ENCODE assay signal across 9 cellular contexts in the genomic region with DNA sequence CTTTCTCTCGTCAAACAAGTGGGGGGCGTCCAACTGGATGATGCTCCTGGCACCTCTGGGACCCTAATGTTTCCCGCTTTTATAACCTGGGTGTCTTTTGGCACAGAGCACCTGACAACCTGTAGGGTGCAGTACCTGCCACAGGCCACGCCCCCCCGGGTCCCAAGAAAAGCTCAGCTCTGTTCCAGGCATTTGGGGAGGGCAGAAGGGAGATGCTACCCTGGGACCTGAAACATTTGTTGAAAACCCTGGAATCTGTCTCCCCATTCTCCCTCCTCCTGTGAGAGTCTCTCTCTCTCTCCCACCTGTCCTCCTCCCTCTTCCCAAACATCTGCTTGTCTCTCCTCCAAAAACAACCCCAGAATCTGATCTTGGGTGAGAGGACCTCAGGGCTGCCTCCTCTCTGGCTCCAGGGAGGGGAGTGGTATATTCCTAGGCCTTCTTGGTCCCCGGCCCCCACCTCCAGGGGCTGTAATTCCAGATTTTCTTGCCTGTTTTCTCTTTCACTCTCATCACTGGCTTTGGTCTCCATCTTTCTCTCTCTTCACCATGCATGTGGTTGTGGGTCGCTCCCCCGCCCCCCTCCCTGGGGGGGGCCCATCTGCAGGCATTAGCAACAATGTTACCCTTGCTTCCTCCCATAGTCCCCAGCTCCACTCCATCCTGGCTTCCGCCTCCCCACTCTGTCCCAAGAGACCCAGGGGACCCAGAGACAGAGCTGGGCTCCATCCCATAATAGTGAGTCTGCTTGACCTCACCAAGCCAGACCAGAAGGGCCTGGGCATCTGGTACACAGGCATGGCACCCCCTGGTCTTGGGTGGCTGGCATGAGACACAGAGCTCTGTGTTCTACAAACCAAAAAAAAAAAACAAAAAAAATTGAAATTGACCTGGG. TPM values are rescaled to one million over a fixed set of nuclear protein-coding genes. Genes with fewer than 3 reads are reported as not detected.
DNase-seq lines count a peak whose midpoint lies in the region; ATAC-seq and TF ChIP-seq lines count a peak whose summit lies in the region.
"Had no signal": no experiment of that assay in that cellular context is flagged by ENCODE, and none has a peak within 500 bp of the region (broad histone marks: within the 10 kb centered on the region; RNA-seq: fewer than 3 reads in every experiment).

No MANE protein-coding gene starts in this region.

- no peaks in the 10 kb centered on the region for H3K36me3 Mint-ChIP-seq in natural killer cell
- peaks cover 0 to 1% (median 0%) of the 10 kb centered on the region in 3 donors for H3K36me3 Mint-ChIP-seq in CD8-positive, alpha-beta memory T cell

- no peak for ATAC-seq in natural killer cell

- CTCF ChIA-PET in AG04449 (lab: Yijun Ruan, JAX) = interaction anchor here (0.7 to 20.5 kb wide), 13 partner anchors 8 to 298 kb away, joined by 3 to 689 read pairs (median 5); no protein-coding TSS in a partner anchor
- CTCF ChIA-PET in CD8-positive, alpha-beta memory T cell (lab: Charles Lee) = interaction anchor here (0.9 to 1.8 kb wide), 4 partner anchors 31 to 125 kb away, joined by 3 to 13 read pairs (median 4); no protein-coding TSS in a partner anchor

- peak overlapping the region; percentile 30 for H3K4me3 ChIP-seq in AG04449 (ENCODE audit: low read depth, low read length)
- H3K4me3 ChIP-seq in H7 (ENCODE audit: insufficient read depth, low read depth, low read length) = no peak overlapping the region
- peak overlapping the region; percentile 15 for H3K4me3 ChIP-seq in brain microvascular endothelial cell (ENCODE audit: low read depth, low read length)
- H3K4me3 ChIP-seq in CD8-positive, alpha-beta memory T cell (ENCODE audit: low read length) = no peak overlapping the region

- H3K27me3 ChIP-seq in H7 (ENCODE audit: control insufficient read depth, insufficient read depth, low read length) = no peaks in the 10 kb centered on the region
- no peaks in the 10 kb centered on the region for H3K27me3 ChIP-seq in brain microvascular endothelial cell (replicated peaks)
- H3K27me3 ChIP-seq in CD8-positive, alpha-beta memory T cell (ENCODE audit: insufficient read depth, low read length, poor library complexity, severe bottlenecking) = no peaks in the 10 kb centered on the region

- no peak for DNase-seq in AG04449 (ENCODE audit: low read depth, low spot score)
- DNase-seq in H7 = peak; percentile 86
- no peak for DNase-seq in brain microvascular endothelial cell
- DNase-seq in natural killer cell = no peak
- DNase-seq in CD8-positive, alpha-beta memory T cell = no peak
- no peak for DNase-seq in EL
- no peak for DNase-seq in iPS-NIHi7 (ENCODE audit: extremely low spot score)
- no peak for DNase-seq in Kasumi-1 (lab: John Stamatoyannopoulos, UW)
- DNase-seq: activated naive CD4-positive, alpha-beta T cell had no signal

- POLR2A ChIA-PET in AG04449 (lab: Yijun Ruan, JAX) = interaction anchor here (0.8 to 1.1 kb wide), 4 partner anchors 9 to 183 kb away, joined by 3 read pairs; partner anchors contain the start of gene WASF2
- POLR2A ChIA-PET in CD8-positive, alpha-beta memory T cell (lab: Charles Lee) = no interaction called here

- H3K4me1 ChIP-seq in CD8-positive, alpha-beta memory T cell (ENCODE audit: insufficient read depth, low read length) = peaks cover 73% of the 10 kb centered on the region

- H3K36me3 ChIP-seq in H7 (replicated peaks; ENCODE audit: control insufficient read depth, insufficient read depth, low read length) (no peaks in the 10 kb centered on the region; the same call in 1 of the 2 replicates), brain microvascular endothelial cell (replicated peaks) (no peaks in the 10 kb centered on the region)
- no peaks in the 10 kb centered on the region for H3K36me3 ChIP-seq in CD8-positive, alpha-beta memory T cell (ENCODE audit: insufficient read depth, low read length)

- intact Hi-C loops in natural killer cell (cut with micrococcal nuclease) = no loop called here

- in situ Hi-C loops in brain microvascular endothelial cell (cut with HindIII; ENCODE audit: low pct_ligation_motif_present, low sequenced_read_pairs) = no loop called here

- H3K27me3 Mint-ChIP-seq in natural killer cell (ENCODE audit: low read depth in 2 of 2) = no peaks in the 10 kb centered on the region
- no peaks in the 10 kb centered on the region for H3K27me3 Mint-ChIP-seq in CD8-positive, alpha-beta memory T cell

- no peak for TF ChIP-seq CTCF in AG04449 (IDR thresholded peaks at IDR 0.05; ENCODE audit: insufficient read depth, low read length, missing control alignments)
- TF ChIP-seq CTCF in brain microvascular endothelial cell (IDR thresholded peaks at IDR 0.05; ENCODE audit: low read depth, low read length, missing control alignments) = no peak
- no peak for TF ChIP-seq CTCF in natural killer cell (IDR thresholded peaks at IDR 0.05)

- peak overlapping the region; percentile 57 to 74 for H3K27ac Mint-ChIP-seq in natural killer cell
- H3K27ac Mint-ChIP-seq in CD8-positive, alpha-beta memory T cell = peak overlapping the region in 4 of 8 donors; percentile 21 to 78 (median 52)

- no peaks in the 10 kb centered on the region for H3K9me3 Mint-ChIP-seq in natural killer cell
- no peaks in the 10 kb centered on the region for H3K9me3 Mint-ChIP-seq in CD8-positive, alpha-beta memory T cell

- H3K4me3 Mint-ChIP-seq in natural killer cell = peak overlapping the region; percentile 33
- peak overlapping the region in 1 of 7 donors; percentile 35 for H3K4me3 Mint-ChIP-seq in CD8-positive, alpha-beta memory T cell

- H3K9me3 ChIP-seq in CD8-positive, alpha-beta memory T cell (ENCODE audit: low read length) = no peaks in the 10 kb centered on the region

- H3K4me1 Mint-ChIP-seq in natural killer cell = peaks cover 27 to 55% of the 10 kb centered on the region in 2 donors
- H3K4me1 Mint-ChIP-seq in CD8-positive, alpha-beta memory T cell = peaks cover 30 to 55% (median 40%) of the 10 kb centered on the region in 3 donors

- no peak overlapping the region for H3K27ac ChIP-seq in brain microvascular endothelial cell
- H3K27ac ChIP-seq in CD8-positive, alpha-beta memory T cell (ENCODE audit: low read depth, low read length) = no peak overlapping the region

RNA-seq across cellular contexts. Expression of gene AHDC1, which starts 4.1 kb away (rescaled TPM):
- 8.8 and 11.2 TPM in 2 replicates for total RNA-seq in H7 (2014; rRNA removed; shearing (Covaris generic))
- 10 to 100 TPM; 39.6 to 67.0 (median 47.0) TPM for total RNA-seq in natural killer cell
- 10 to 100 TPM; 11.5 TPM for total RNA-seq in CD8-positive, alpha-beta memory T cell
- polyA plus RNA-seq in CD8-positive, alpha-beta memory T cell = 1.9 TPM

RNA-seq across cellular contexts. Expression of gene FGR, which starts 35.1 kb away (rescaled TPM):
- 0.07 and 0.30 TPM in 2 replicates for total RNA-seq in H7 (2014; rRNA removed; shearing (Covaris generic))
- 100 to 1,000 TPM; 353 to 452 (median 362) TPM for total RNA-seq in natural killer cell
- 1 to 10 TPM; 1.6 to 1.8 TPM for total RNA-seq in CD8-positive, alpha-beta memory T cell
- polyA plus RNA-seq in CD8-positive, alpha-beta memory T cell = 49.6 TPM

Comparison
In these comparisons a context has a peak if more than half of its experiments do, and no peak if none do; other contexts are left out.
1. H3K4me3 ChIP-seq: peak in AG04449 (single experiment) and brain microvascular endothelial cell (single experiment); none in H7 (single experiment) and CD8-positive, alpha-beta memory T cell (single experiment).
2. RNA of gene FGR, which starts 35.1 kb away (total RNA-seq): 353 to 452 TPM in natural killer cell; 1.6 to 1.8 TPM in CD8-positive, alpha-beta memory T cell and 0.07 to 0.30 TPM in H7; every median in the first group is over 100 times any median in the second.